In the genomic region with DNA sequence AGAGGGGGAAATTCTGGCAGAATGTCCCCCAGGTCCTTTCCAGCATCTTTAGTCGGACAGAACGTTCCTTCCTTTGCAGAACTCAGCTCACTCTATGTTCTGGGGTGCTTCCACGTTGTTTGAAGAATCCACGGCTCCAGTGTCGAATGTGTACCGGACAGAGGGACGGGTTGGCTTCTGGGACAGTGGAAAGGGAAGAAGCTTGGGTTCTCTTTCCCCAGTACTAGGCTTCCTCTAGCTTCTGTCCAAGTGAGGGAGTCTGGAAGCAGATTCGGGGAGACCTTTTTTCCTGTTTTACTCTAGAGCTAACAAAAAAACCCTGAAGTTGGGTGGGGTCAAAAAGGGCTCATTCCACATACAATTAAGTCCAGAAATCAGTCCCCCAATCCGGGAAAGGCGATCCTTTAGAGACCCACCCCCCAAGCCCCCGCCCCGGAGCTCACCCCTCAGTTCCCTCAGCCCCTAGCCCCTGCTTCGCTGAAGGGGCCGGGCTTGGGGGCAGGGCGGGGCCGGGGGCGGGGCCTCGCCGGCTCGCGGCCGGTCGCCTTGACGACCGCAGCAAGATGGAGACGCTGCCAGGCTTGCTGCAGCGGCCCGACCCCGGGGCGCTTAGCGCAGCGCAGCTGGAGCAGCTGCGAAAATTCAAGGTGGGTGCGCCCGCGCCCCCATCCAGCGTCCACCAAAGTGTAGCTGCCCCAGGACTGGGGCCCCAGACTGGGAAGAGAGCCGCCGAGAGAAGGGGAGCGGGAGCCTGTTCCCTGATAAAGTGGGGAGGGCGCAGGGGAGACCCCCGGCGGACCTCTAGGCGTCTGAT, we compare ENCODE assay signal across 8 cellular contexts. TPM values are rescaled to one million over a fixed set of nuclear protein-coding genes. Genes with fewer than 3 reads are reported as not detected.
DNase-seq lines count a peak whose midpoint lies in the region; TF ChIP-seq lines count a peak whose summit lies in the region.

A gene with protein sequence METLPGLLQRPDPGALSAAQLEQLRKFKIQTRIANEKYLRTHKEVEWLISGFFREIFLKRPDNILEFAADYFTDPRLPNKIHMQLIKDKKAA (plus strand): TSS at position 549 of the 814 bp plus-strand sequence. CDS start 15 bp downstream, at position 564.

- H3K27me3 Mint-ChIP-seq in neural progenitor cell (ENCODE audit: insufficient read depth, low read depth), result peaks cover 55% of the 10 kb centered on the region

- 2% methylated on average over 44 of the region's 44 CpGs for WGBS in urinary bladder

- no peak within 1 kb of the TSS for H3K9ac ChIP-seq in neural progenitor cell

- no peaks in the 10 kb centered on the region for H3K9me3 ChIP-seq in neural progenitor cell (ENCODE audit: low read depth)

- no peaks in the 10 kb centered on the region for H3K36me3 Mint-ChIP-seq in neural progenitor cell

- H3F3A ChIP-seq in neural progenitor cell (ENCODE audit: low read depth), result peaks cover 23% of the 10 kb centered on the region

- peak within 1 kb of the TSS; percentile 89 for H3K4me2 ChIP-seq in neural progenitor cell

- H3K4me1 ChIP-seq in neural progenitor cell (peaks cover 26% of the 10 kb centered on the region), urinary bladder (ENCODE audit: insufficient read depth) (peaks cover 2% of the 10 kb centered on the region)

- H3K4me3 ChIP-seq in neural progenitor cell, result peak within 1 kb of the TSS; percentile 63
- peak within 1 kb of the TSS; percentile 52 for H3K4me3 ChIP-seq in urinary bladder (ENCODE audit: low read depth, low read length)

- H3K4me3 Mint-ChIP-seq in neural progenitor cell, result peak within 1 kb of the TSS; percentile 82

- DNase-seq in SHP77 (lab: John Stamatoyannopoulos, UW), result peak; percentile 20 to 63
- no peak for DNase-seq in SHP77 treated with DMSO at 0.1 percent for 48 hours (lab: John Stamatoyannopoulos, UW)
- peak; percentile 8 for DNase-seq in LoVo (ENCODE audit: low spot score)
- DNase-seq in activated T-cell treated with anti-CD3 and anti-CD28 coated beads for 1 hour (ENCODE audit: low read depth), result peak; percentile 22
- DNase-seq in fibroblast of peridontal ligament (ENCODE audit: extremely low read depth), result peak; percentile 28
- DNase-seq in neural progenitor cell (ENCODE audit: low spot score), result peak; percentile 89
- DNase-seq in pons (ENCODE audit: low spot score), result no peak

- no peaks in the 10 kb centered on the region for H3K79me2 ChIP-seq in neural progenitor cell (ENCODE audit: low read depth)

- H2AFZ ChIP-seq in neural progenitor cell (replicated peaks), result peak within 1 kb of the TSS; percentile 64

- peaks cover 21% of the 10 kb centered on the region for H4K20me1 ChIP-seq in neural progenitor cell (ENCODE audit: low read depth)

- H3K9me3 Mint-ChIP-seq in neural progenitor cell, result no peaks in the 10 kb centered on the region

- TF ChIP-seq CTCF in neural progenitor cell (IDR thresholded peaks at IDR 0.05), result no peak

- no peak within 1 kb of the TSS for H3K27ac Mint-ChIP-seq in neural progenitor cell

- peaks cover 38% of the 10 kb centered on the region for H3K4me1 Mint-ChIP-seq in neural progenitor cell

- H3K27me3 ChIP-seq in neural progenitor cell, result peaks cover 75% of the 10 kb centered on the region

- H3K27ac ChIP-seq in neural progenitor cell (no peak within 1 kb of the TSS), urinary bladder (ENCODE audit: low read depth) (no peak within 1 kb of the TSS)

- H3K36me3 ChIP-seq in neural progenitor cell (no peaks in the 10 kb centered on the region), urinary bladder (ENCODE audit: insufficient read depth) (no peaks in the 10 kb centered on the region)

RNA-seq across cellular contexts. Expression of the gene that starts here (rescaled TPM):
- not detected in 2 replicates for total RNA-seq in neural progenitor cell (ENCODE audit: low replicate concordance)
- not detected for total RNA-seq in urinary bladder
- 1.8 TPM for polyA plus RNA-seq in urinary bladder

Comparison
In these comparisons a context has a peak if more than half of its experiments do, and no peak if none do; other contexts are left out.
1. DNase-seq: peak in SHP77 (2 of 2), LoVo (single experiment), activated T-cell treated with anti-CD3 and anti-CD28 coated beads for 1 hour (single experiment) and fibroblast of peridontal ligament (single experiment); none in SHP77 treated with DMSO at 0.1 percent for 48 hours (single experiment) and pons (single experiment).
2. Peak in DNase-seq, H3K4me3 ChIP-seq and H3K4me2 ChIP-seq in neural progenitor cell; RNA of the gene not detected or under 1 TPM.